Comparison of ENCODE assay signal across 1 cellular context in the genomic region with DNA sequence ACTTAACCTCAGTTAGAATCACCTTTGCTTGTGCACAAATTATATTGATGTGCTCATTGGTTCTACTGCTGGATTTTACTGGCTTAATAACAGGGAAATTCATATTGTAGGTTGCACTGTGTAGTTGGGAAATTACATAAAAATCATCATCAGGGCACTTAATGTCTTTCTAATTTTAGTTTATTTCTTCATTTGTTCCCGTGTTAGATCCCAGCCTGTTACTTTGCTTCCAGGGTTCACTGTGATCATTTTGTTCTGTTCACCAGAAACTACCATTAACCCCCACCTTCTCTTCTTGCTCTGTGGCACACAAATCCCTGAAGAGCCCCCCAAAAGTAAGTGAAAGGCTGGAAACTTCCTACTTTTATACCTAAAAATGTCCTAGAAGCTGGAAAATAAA.
TF ChIP-seq lines count a peak whose summit lies in the region.

No MANE protein-coding gene starts in this region.

TF ChIP-seq in SK-N-SH treated with all-trans-retinoic acid at 6 μM for 48 hours, 23 proteins besides CTCF, POLR2A, EP300 and RAD21 (continued from another document):
- TF ChIP-seq, protein P1, sequence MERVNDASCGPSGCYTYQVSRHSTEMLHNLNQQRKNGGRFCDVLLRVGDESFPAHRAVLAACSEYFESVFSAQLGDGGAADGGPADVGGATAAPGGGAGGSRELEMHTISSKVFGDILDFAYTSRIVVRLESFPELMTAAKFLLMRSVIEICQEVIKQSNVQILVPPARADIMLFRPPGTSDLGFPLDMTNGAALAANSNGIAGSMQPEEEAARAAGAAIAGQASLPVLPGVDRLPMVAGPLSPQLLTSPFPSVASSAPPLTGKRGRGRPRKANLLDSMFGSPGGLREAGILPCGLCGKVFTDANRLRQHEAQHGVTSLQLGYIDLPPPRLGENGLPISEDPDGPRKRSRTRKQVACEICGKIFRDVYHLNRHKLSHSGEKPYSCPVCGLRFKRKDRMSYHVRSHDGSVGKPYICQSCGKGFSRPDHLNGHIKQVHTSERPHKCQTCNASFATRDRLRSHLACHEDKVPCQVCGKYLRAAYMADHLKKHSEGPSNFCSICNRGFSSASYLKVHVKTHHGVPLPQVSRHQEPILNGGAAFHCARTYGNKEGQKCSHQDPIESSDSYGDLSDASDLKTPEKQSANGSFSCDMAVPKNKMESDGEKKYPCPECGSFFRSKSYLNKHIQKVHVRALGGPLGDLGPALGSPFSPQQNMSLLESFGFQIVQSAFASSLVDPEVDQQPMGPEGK (CRISPR knock-in tag; IDR thresholded peaks at IDR 0.05; ENCODE audit: borderline replicate concordance): no peak
- TF ChIP-seq ZFP3 (CRISPR knock-in tag; IDR thresholded peaks at IDR 0.05) (no peak), ESRRG (CRISPR knock-in tag; IDR thresholded peaks at IDR 0.05) (no peak), PPARA (CRISPR knock-in tag; IDR thresholded peaks at IDR 0.05; ENCODE audit: borderline replicate concordance) (no peak), CSRNP3 (CRISPR knock-in tag; IDR thresholded peaks at IDR 0.05) (no peak)
- TF ChIP-seq, protein P2, sequence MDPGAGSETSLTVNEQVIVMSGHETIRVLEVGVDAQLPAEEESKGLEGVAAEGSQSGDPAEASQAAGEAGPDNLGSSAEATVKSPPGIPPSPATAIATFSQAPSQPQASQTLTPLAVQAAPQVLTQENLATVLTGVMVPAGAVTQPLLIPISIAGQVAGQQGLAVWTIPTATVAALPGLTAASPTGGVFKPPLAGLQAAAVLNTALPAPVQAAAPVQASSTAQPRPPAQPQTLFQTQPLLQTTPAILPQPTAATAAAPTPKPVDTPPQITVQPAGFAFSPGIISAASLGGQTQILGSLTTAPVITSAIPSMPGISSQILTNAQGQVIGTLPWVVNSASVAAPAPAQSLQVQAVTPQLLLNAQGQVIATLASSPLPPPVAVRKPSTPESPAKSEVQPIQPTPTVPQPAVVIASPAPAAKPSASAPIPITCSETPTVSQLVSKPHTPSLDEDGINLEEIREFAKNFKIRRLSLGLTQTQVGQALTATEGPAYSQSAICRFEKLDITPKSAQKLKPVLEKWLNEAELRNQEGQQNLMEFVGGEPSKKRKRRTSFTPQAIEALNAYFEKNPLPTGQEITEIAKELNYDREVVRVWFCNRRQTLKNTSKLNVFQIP (CRISPR knock-in tag; IDR thresholded peaks at IDR 0.05; ENCODE audit: borderline replicate concordance, low read depth): no peak
- TF ChIP-seq, protein P3, sequence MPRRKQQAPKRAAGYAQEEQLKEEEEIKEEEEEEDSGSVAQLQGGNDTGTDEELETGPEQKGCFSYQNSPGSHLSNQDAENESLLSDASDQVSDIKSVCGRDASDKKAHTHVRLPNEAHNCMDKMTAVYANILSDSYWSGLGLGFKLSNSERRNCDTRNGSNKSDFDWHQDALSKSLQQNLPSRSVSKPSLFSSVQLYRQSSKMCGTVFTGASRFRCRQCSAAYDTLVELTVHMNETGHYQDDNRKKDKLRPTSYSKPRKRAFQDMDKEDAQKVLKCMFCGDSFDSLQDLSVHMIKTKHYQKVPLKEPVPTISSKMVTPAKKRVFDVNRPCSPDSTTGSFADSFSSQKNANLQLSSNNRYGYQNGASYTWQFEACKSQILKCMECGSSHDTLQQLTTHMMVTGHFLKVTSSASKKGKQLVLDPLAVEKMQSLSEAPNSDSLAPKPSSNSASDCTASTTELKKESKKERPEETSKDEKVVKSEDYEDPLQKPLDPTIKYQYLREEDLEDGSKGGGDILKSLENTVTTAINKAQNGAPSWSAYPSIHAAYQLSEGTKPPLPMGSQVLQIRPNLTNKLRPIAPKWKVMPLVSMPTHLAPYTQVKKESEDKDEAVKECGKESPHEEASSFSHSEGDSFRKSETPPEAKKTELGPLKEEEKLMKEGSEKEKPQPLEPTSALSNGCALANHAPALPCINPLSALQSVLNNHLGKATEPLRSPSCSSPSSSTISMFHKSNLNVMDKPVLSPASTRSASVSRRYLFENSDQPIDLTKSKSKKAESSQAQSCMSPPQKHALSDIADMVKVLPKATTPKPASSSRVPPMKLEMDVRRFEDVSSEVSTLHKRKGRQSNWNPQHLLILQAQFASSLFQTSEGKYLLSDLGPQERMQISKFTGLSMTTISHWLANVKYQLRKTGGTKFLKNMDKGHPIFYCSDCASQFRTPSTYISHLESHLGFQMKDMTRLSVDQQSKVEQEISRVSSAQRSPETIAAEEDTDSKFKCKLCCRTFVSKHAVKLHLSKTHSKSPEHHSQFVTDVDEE (CRISPR knock-in tag; IDR thresholded peaks at IDR 0.05): no peak
TF ChIP-seq in SK-N-SH treated with all-trans-retinoic acid at 6 μM for 48 hours: peak in this region for 0.
